8 cellular contexts compared by ENCODE assay signal in genomic region chr19:4851551-4852290, GRCh38. TPM values are rescaled to one million over a fixed set of nuclear protein-coding genes. Genes with fewer than 3 reads are reported as not detected.
DNase-seq lines count a peak whose midpoint lies in the region; ATAC-seq and TF ChIP-seq lines count a peak whose summit lies in the region.
"Had no signal": no experiment of that assay in that cellular context is flagged by ENCODE, and none has a peak within 500 bp of the region (broad histone marks: within the 10 kb centered on the region; RNA-seq: fewer than 3 reads in every experiment).

No MANE protein-coding gene starts in this region.

- H3K36me3 Mint-ChIP-seq in activated CD4-positive, alpha-beta T cell treated with anti-CD3 and anti-CD28 coated beads for 36 hours (ENCODE audit: low read depth): peaks cover 5% of the 10 kb centered on the region

- H3K9ac ChIP-seq in colonic mucosa (ENCODE audit: low read depth in 2 of 2, low read length in 2 of 2) (no peak overlapping the region), liver (ENCODE audit: low read depth in 1 of 2, low read length in 2 of 2) (no peak overlapping the region)

- H3K4me3 Mint-ChIP-seq in activated CD4-positive, alpha-beta T cell treated with anti-CD3 and anti-CD28 coated beads for 36 hours: no peak overlapping the region

- H3K9me3 ChIP-seq in colonic mucosa: no peaks in the 10 kb centered on the region
- H3K9me3 ChIP-seq in liver (ENCODE audit: control insufficient read depth in 4 of 4, low read length in 3 of 4): no peaks in the 10 kb centered on the region

- H3K4me1 Mint-ChIP-seq in activated CD4-positive, alpha-beta T cell treated with anti-CD3 and anti-CD28 coated beads for 36 hours: peaks cover 2% of the 10 kb centered on the region

- H3K27ac Mint-ChIP-seq in activated CD4-positive, alpha-beta T cell treated with anti-CD3 and anti-CD28 coated beads for 36 hours: no peak overlapping the region

- CTCF ChIA-PET in activated CD4-positive, alpha-beta T cell treated with anti-CD3 and anti-CD28 coated beads for 36 hours (lab: Charles Lee): interaction anchor here (0.6 to 10.7 kb wide), 16 partner anchors 11 to 714 kb away, joined by 3 to 210 read pairs (median 4); partner anchors contain the start of genes ARRDC5, FEM1A and PLIN3

- H3K27ac ChIP-seq in colonic mucosa (no peak overlapping the region), liver (ENCODE audit: low read depth in 1 of 2, low read length in 2 of 2) (no peak overlapping the region)

- no peaks in the 10 kb centered on the region for H3K27me3 ChIP-seq in colonic mucosa
- no peaks in the 10 kb centered on the region for H3K27me3 ChIP-seq in liver (ENCODE audit: control insufficient read depth in 4 of 4, insufficient read depth in 4 of 4, low read length in 3 of 4)

- ATAC-seq in activated CD4-positive, alpha-beta T cell treated with anti-CD3 and anti-CD28 coated beads for 36 hours: peak; percentile 89

- peak; percentile 83 to 90 for TF ChIP-seq RAD21 in liver (IDR thresholded peaks at IDR 0.05)

- no peaks in the 10 kb centered on the region for H3K27me3 Mint-ChIP-seq in activated CD4-positive, alpha-beta T cell treated with anti-CD3 and anti-CD28 coated beads for 36 hours

- DNase-seq in NCI-H187 treated with DMSO at 0.1 percent for 48 hours (lab: John Stamatoyannopoulos, UW) (peak; percentile 22), colonic mucosa (peak; percentile 72), DMS114 treated with DMSO at 0.1 percent for 48 hours (lab: John Stamatoyannopoulos, UW; ENCODE audit: unreplicated experiment) (no peak)
- peak; percentile 86 for DNase-seq in activated CD4-positive, alpha-beta T cell treated with anti-CD3 and anti-CD28 coated beads for 36 hours
- peak; percentile 54 for DNase-seq in stimulated activated CD8-positive, alpha-beta memory T cell treated with anti-CD3 and anti-CD28 coated beads, Interleukin-12 subunit alpha, Interleukin-12 subunit beta, amount 100 ng/mL, for 1 hour (ENCODE audit: low read depth)

- H3K4me1 ChIP-seq in colonic mucosa (no peaks in the 10 kb centered on the region), liver (ENCODE audit: control insufficient read depth in 4 of 4, insufficient read depth in 4 of 4, low read length in 3 of 4) (peaks cover 0 to 3% (median 1%) of the 10 kb centered on the region in 4 donors)

- H3K36me3 ChIP-seq in colonic mucosa (peaks cover 12% of the 10 kb centered on the region), liver (ENCODE audit: control insufficient read depth in 4 of 4, insufficient read depth in 3 of 4, low read depth in 1 of 4, low read length in 3 of 4) (peaks cover 3 to 21% (median 9%) of the 10 kb centered on the region in 4 donors)

- WGBS in liver: 80% methylated on average over 42 of the region's 42 CpGs

- H3K4me3 ChIP-seq in GM12875 (ENCODE audit: low read depth, low read length) (no peak overlapping the region), colonic mucosa (no peak overlapping the region), liver (ENCODE audit: low read depth in 1 of 3, low read length in 3 of 3) (no peak overlapping the region)

- TF ChIP-seq CTCF in GM12875 (IDR thresholded peaks at IDR 0.05; ENCODE audit: borderline replicate concordance, insufficient read depth, low read depth, low read length) (peak; percentile 93), colonic mucosa (IDR thresholded peaks at IDR 0.05) (peak; percentile 73), liver (IDR thresholded peaks at IDR 0.05; ENCODE audit: low read depth, low read length, missing input control) (peak; percentile 79)

- H3K9me3 Mint-ChIP-seq in activated CD4-positive, alpha-beta T cell treated with anti-CD3 and anti-CD28 coated beads for 36 hours (ENCODE audit: low read depth): no peaks in the 10 kb centered on the region

- POLR2A ChIA-PET in activated CD4-positive, alpha-beta T cell treated with anti-CD3 and anti-CD28 coated beads for 36 hours (lab: Charles Lee): interaction anchor here (0.6 to 1.0 kb wide), 2 partner anchors 42 to 682 kb away, joined by 3 to 6 read pairs; no protein-coding TSS in a partner anchor

- intact Hi-C loops in activated CD4-positive, alpha-beta T cell treated with anti-CD3 and anti-CD28 coated beads for 36 hours (cut with DNase I, micrococcal nuclease): loop anchor here (1.0 kb wide), 1 partner anchor 42 kb away; no protein-coding TSS in a partner anchor
- intact Hi-C loops in colonic mucosa (cut with DNase I): loop anchor here (2.0 kb wide), 1 partner anchor 41 kb away; no protein-coding TSS in a partner anchor

TF ChIP-seq in liver, 16 proteins besides CTCF, POLR2A, EP300 and RAD21:
- no peak for TF ChIP-seq ZBTB33 (IDR thresholded peaks at IDR 0.05)
- no peak for TF ChIP-seq MAX (IDR thresholded peaks at IDR 0.05)
- TF ChIP-seq SP1 (IDR thresholded peaks at IDR 0.05): no peak
- TF ChIP-seq HNF4A (conservative IDR thresholded peaks at IDR 0.05): peak in 1 of 2 donors; percentile 13
- no peak for TF ChIP-seq EGR1 (IDR thresholded peaks at IDR 0.05; ENCODE audit: low read depth in 2 of 2)
- no peak for TF ChIP-seq GABPA (IDR thresholded peaks at IDR 0.05 in 1 of 2, conservative IDR thresholded peaks at IDR 0.05 in 1 of 2)
- no peak for TF ChIP-seq NR2F2 (IDR thresholded peaks at IDR 0.05)
TF ChIP-seq in liver: peak in this region for 1.

RNA-seq across cellular contexts. Expression of gene PLIN3, which starts 15.7 kb away (rescaled TPM):
- 10 to 100 TPM; 26.9 to 27.5 TPM for total RNA-seq in activated CD4-positive, alpha-beta T cell treated with anti-CD3 and anti-CD28 coated beads for 36 hours
- total RNA-seq in colonic mucosa (100 to 1,000 TPM; 110 TPM), liver (10 to 100 TPM; 22.3 to 30.2 TPM)
- polyA plus RNA-seq in liver: 10 to 100 TPM; 16.9 to 19.2 TPM

RNA-seq across cellular contexts. Expression of gene TICAM1, which starts 20.2 kb away (rescaled TPM):
- 10 to 100 TPM; 23.4 to 24.1 TPM for total RNA-seq in activated CD4-positive, alpha-beta T cell treated with anti-CD3 and anti-CD28 coated beads for 36 hours
- 10 to 100 TPM; 14.0 to 27.2 TPM for total RNA-seq in colonic mucosa
- 1 to 10 TPM; 2.1 to 4.6 TPM for total RNA-seq in liver
- 1 to 10 TPM; 6.3 to 8.6 TPM for polyA plus RNA-seq in liver

RNA-seq across cellular contexts. Expression of gene ARRDC5, which starts 51.0 kb away (rescaled TPM):
- total RNA-seq in activated CD4-positive, alpha-beta T cell treated with anti-CD3 and anti-CD28 coated beads for 36 hours: not detected
- total RNA-seq in colonic mucosa: under 1 TPM in 1 of 2 donors, not detected in 1; 0.15 TPM
- total RNA-seq in liver: under 1 TPM; 0.05 to 0.25 TPM
- not detected for polyA plus RNA-seq in liver
- total RNA-seq: glomerular endothelial cell had no signal

RNA-seq across cellular contexts. Expression of gene UHRF1, which starts 57.6 kb away (rescaled TPM):
- total RNA-seq in activated CD4-positive, alpha-beta T cell treated with anti-CD3 and anti-CD28 coated beads for 36 hours: 100 to 1,000 TPM; 126 to 151 TPM
- total RNA-seq in colonic mucosa (10 to 100 TPM in 1 of 2 donors, 1 to 10 TPM in 1; 6.3 to 48.5 TPM), liver (10 to 100 TPM in 1 of 2 donors, under 1 TPM in 1; 0.25 to 57.4 TPM)
- 1 to 10 TPM in 1 of 2 donors, under 1 TPM in 1; 0.06 to 1.2 TPM for polyA plus RNA-seq in liver
